1 cellular context compared by ENCODE assay signal in genomic region chr7:128344431-128344774, GRCh38.
A peak's percentile ranks its signal among the peaks of the same experiment; 100 is the strongest.
TF ChIP-seq lines count a peak whose summit lies in the region.

No MANE protein-coding gene starts in this region.

TF ChIP-seq in K562, 482 proteins besides CTCF, POLR2A, EP300 and RAD21 (continues in another document):
- peak; percentile 90 for TF ChIP-seq TRIM28 (IDR thresholded peaks at IDR 0.05)
- no peak for TF ChIP-seq HMG20B (CRISPR knock-in tag; IDR thresholded peaks at IDR 0.05)
- TF ChIP-seq CEBPZ (IDR thresholded peaks at IDR 0.05; ENCODE audit: borderline replicate concordance, low read depth, low read length) = no peak
- TF ChIP-seq ZFX (CRISPR knock-in tag; IDR thresholded peaks at IDR 0.05) = no peak
- no peak for TF ChIP-seq THAP7 (CRISPR knock-in tag; IDR thresholded peaks at IDR 0.05)
- TF ChIP-seq KAT2B (IDR thresholded peaks at IDR 0.05; ENCODE audit: low read depth, low read length) = no peak
- no peak for TF ChIP-seq MNT (conservative IDR thresholded peaks at IDR 0.05)
- TF ChIP-seq SMARCA5 (IDR thresholded peaks at IDR 0.05) = no peak
- TF ChIP-seq NCOR1 (IDR thresholded peaks at IDR 0.05) = no peak
- TF ChIP-seq POLR2G (IDR thresholded peaks at IDR 0.05; ENCODE audit: low read depth, low read length) = no peak
- no peak for TF ChIP-seq ZNF639 (CRISPR knock-in tag; conservative IDR thresholded peaks at IDR 0.05 in 1 of 2, IDR thresholded peaks at IDR 0.05 in 1 of 2)
- TF ChIP-seq ZNF592 (IDR thresholded peaks at IDR 0.05) = no peak
- no peak for TF ChIP-seq ZNF717 (CRISPR knock-in tag; IDR thresholded peaks at IDR 0.05)
- TF ChIP-seq ZNF197 (CRISPR knock-in tag; IDR thresholded peaks at IDR 0.05; ENCODE audit: low read depth) = no peak
- peak; percentile 51 for TF ChIP-seq ZNF280A (IDR thresholded peaks at IDR 0.05; ENCODE audit: low read depth, partially characterized antibody)
- TF ChIP-seq TRIM24 (IDR thresholded peaks at IDR 0.05) = 0 out of 4 replicates have a peak, but pooled peaks of 1 of the 2 experiments have one; percentile 19
- no peak for TF ChIP-seq REST (CRISPR knock-in tag; IDR thresholded peaks at IDR 0.05; ENCODE audit: low read depth)
- no peak for TF ChIP-seq EHMT2 (IDR thresholded peaks at IDR 0.05)
- TF ChIP-seq E4F1 (CRISPR knock-in tag; IDR thresholded peaks at IDR 0.05; ENCODE audit: borderline replicate concordance) = no peak
- TF ChIP-seq ZMIZ1 (IDR thresholded peaks at IDR 0.05; ENCODE audit: low read depth in 2 of 2, low read length in 2 of 2) = no peak
- no peak for TF ChIP-seq WHSC1 (IDR thresholded peaks at IDR 0.05; ENCODE audit: low read length)
- TF ChIP-seq KLF10 (CRISPR knock-in tag; IDR thresholded peaks at IDR 0.05) = no peak
- TF ChIP-seq ZNF316 (IDR thresholded peaks at IDR 0.05) = peak; percentile 90
- TF ChIP-seq BHLHE40 (IDR thresholded peaks at IDR 0.05; ENCODE audit: low read length) = no peak
- no peak for TF ChIP-seq ATF3 (IDR thresholded peaks at IDR 0.05)
- TF ChIP-seq ATF3 (CRISPR knock-in tag; conservative IDR thresholded peaks at IDR 0.05) = no peak
- TF ChIP-seq GATAD2B (IDR thresholded peaks at IDR 0.05; ENCODE audit: borderline replicate concordance) = no peak
- TF ChIP-seq FOXO4 (CRISPR knock-in tag; IDR thresholded peaks at IDR 0.05) = no peak
